In genomic region chr9:135174981-135175380, GRCh38 we compare ENCODE assay signal across 24 cellular contexts.
"Had no signal": no experiment of that assay in that cellular context is flagged by ENCODE, and none has a peak within 500 bp of the region (broad histone marks: within the 10 kb centered on the region; RNA-seq: fewer than 3 reads in every experiment).

No MANE protein-coding gene starts in this region.

- H3K4me1 ChIP-seq: colonic mucosa, esophagus muscularis mucosa, esophagus squamous epithelium, foreskin keratinocyte, gastrocnemius medialis, gastroesophageal sphincter, heart left ventricle, heart right ventricle had no signal

- H3K36me3 ChIP-seq: colonic mucosa, esophagus muscularis mucosa, esophagus squamous epithelium, gastrocnemius medialis, gastroesophageal sphincter, heart left ventricle, heart right ventricle had no signal

- H3K27me3 ChIP-seq: colonic mucosa, foreskin keratinocyte had no signal

- H3K4me3 ChIP-seq: colonic mucosa, coronary artery, dorsolateral prefrontal cortex, esophagus muscularis mucosa, esophagus squamous epithelium, gastrocnemius medialis, gastroesophageal sphincter, heart left ventricle, heart right ventricle had no signal

- H3K9me3 ChIP-seq: colonic mucosa, esophagus muscularis mucosa, esophagus squamous epithelium, gastrocnemius medialis, gastroesophageal sphincter, heart left ventricle, heart right ventricle had no signal

- DNase-seq: colonic mucosa; cortex of kidney; dermis blood vessel endothelial cell; dorsolateral prefrontal cortex; effector CD4-positive, alpha-beta T cell; effector CD8-positive, alpha-beta T cell; effector memory CD4-positive, alpha-beta T cell; effector memory CD8-positive, alpha-beta T cell; endodermal cell; erythroblast; esophagus squamous epithelium; foreskin fibroblast; foreskin keratinocyte; foreskin melanocyte; gastrocnemius medialis; glutamatergic neuron; head of caudate nucleus; heart left ventricle; heart right ventricle had no signal

- ATAC-seq: effector memory CD8-positive, alpha-beta T cell; esophagus mucosa; foreskin keratinocyte; gastrocnemius medialis; gastroesophageal sphincter; heart left ventricle had no signal

- H3K27ac ChIP-seq: colonic mucosa, coronary artery, epithelial cell of prostate, esophagus muscularis mucosa, esophagus squamous epithelium, foreskin keratinocyte, gastrocnemius medialis, gastroesophageal sphincter, heart left ventricle, heart right ventricle had no signal
